ENCODE assay signal across 17 cellular contexts in genomic region chr15:37037256-37037655, GRCh38.
A peak's percentile ranks its signal among the peaks of the same experiment; 100 is the strongest.
DNase-seq lines count a peak whose midpoint lies in the region; ATAC-seq and TF ChIP-seq lines count a peak whose summit lies in the region.
"Had no signal": no experiment of that assay in that cellular context is flagged by ENCODE, and none has a peak within 500 bp of the region (broad histone marks: within the 10 kb centered on the region; RNA-seq: fewer than 3 reads in every experiment).

No MANE protein-coding gene starts in this region.

- H4K91ac ChIP-seq in trophoblast cell (ENCODE audit: low read depth, low read length): no peak overlapping the region

- H3K79me1 ChIP-seq in trophoblast cell (ENCODE audit: low read length): no peaks in the 10 kb centered on the region

- H2BK120ac ChIP-seq in trophoblast cell (ENCODE audit: insufficient read depth, low read length, poor library complexity): no peak overlapping the region

- DNase-seq in cardiac muscle cell (ENCODE audit: low read depth in 1 of 2, low spot score in 1 of 2): no peak
- no peak for DNase-seq in Right ventricle myocardium inferior (ENCODE audit: missing footprints)
- peak; percentile 47 for DNase-seq in left kidney (ENCODE audit: low read depth, low spot score)
- peak; percentile 17 to 48 for DNase-seq in trophoblast cell
- DNase-seq in medulla oblongata (ENCODE audit: extremely low spot score): no peak
- no peak for DNase-seq in NCI-H524 treated with DMSO at 0.1 percent for 48 hours (lab: John Stamatoyannopoulos, UW)
- no peak for DNase-seq in RWPE1 (ENCODE audit: low spot score)
- DNase-seq: ACHN; C1 segment of cervical spinal cord; CD8-positive, alpha-beta T cell; COR-L47; DMS153; DMS79 treated with DMSO at 0.1 percent for 48 hours; EL; H7 had no signal

- no peak overlapping the region for H4K12ac ChIP-seq in trophoblast cell (ENCODE audit: low read depth, low read length)

- no peak overlapping the region for H2AK5ac ChIP-seq in trophoblast cell (ENCODE audit: low read length)

- H3K79me2 ChIP-seq in OCI-LY1 (ENCODE audit: insufficient read depth, low read length) (no peaks in the 10 kb centered on the region), trophoblast cell (ENCODE audit: control insufficient read depth, insufficient read depth, low read length, poor library complexity) (no peaks in the 10 kb centered on the region)

- no peak overlapping the region for H2BK5ac ChIP-seq in trophoblast cell (ENCODE audit: low read depth, low read length, poor library complexity)

- no peaks in the 10 kb centered on the region for H3K9me2 ChIP-seq in OCI-LY1 (ENCODE audit: low read depth, low read length)

- no peak for ATAC-seq in Right ventricle myocardium inferior
- ATAC-seq: CD8-positive, alpha-beta T cell had no signal

- TF ChIP-seq CTCF in cardiac muscle cell (IDR thresholded peaks at IDR 0.05; ENCODE audit: low read depth, low read length) (no peak), OCI-LY1 (IDR thresholded peaks at IDR 0.05; ENCODE audit: low read length) (no peak), RWPE1 (conservative IDR thresholded peaks at IDR 0.05; ENCODE audit: low read depth) (no peak)

- no peak overlapping the region for H4K8ac ChIP-seq in trophoblast cell (ENCODE audit: low read depth, low read length)

- H3K4me1 ChIP-seq in cardiac muscle cell (ENCODE audit: low read depth) (peaks cover 62% of the 10 kb centered on the region), OCI-LY1 (ENCODE audit: insufficient read depth, low read length, severe bottlenecking) (peaks cover 99% of the 10 kb centered on the region), trophoblast cell (ENCODE audit: control insufficient read depth in 1 of 2, insufficient read depth in 2 of 2, low read length in 2 of 2) (peaks cover 6% of the 10 kb centered on the region in 2 experiments)

- intact Hi-C loops in Right ventricle myocardium inferior (cut with DNase I): no loop called here

- no peak overlapping the region for H2BK12ac ChIP-seq in trophoblast cell (ENCODE audit: low read length)

- H3K4me2 ChIP-seq in OCI-LY1 (ENCODE audit: low read length) (peak overlapping the region; percentile 60), trophoblast cell (ENCODE audit: low read length) (no peak overlapping the region)
- H3K4me2 ChIP-seq: GM23338 had no signal

- no CpG with 5 or more reads among the region's 6 CpGs for WGBS in trophoblast cell (ENCODE audit: extremely low coverage, insufficient coverage, insufficient read length)

- peaks cover 77% of the 10 kb centered on the region for H3K36me3 ChIP-seq in cardiac muscle cell
- peaks cover 28% of the 10 kb centered on the region; the same call in 1 of the 2 replicates for H3K36me3 ChIP-seq in OCI-LY1 (ENCODE audit: insufficient read depth, low read length)
- H3K36me3 ChIP-seq in trophoblast cell (ENCODE audit: control insufficient read depth in 1 of 2, insufficient read depth in 2 of 2, low read length in 2 of 2): peaks cover 2 to 5% of the 10 kb centered on the region in 2 experiments

- no peaks in the 10 kb centered on the region for H4K20me1 ChIP-seq in OCI-LY1 (ENCODE audit: insufficient read depth, low read length)

- H3K14ac ChIP-seq in trophoblast cell (ENCODE audit: low read length): no peak overlapping the region

- H3K27ac ChIP-seq in cardiac muscle cell (peak overlapping the region; percentile 82), OCI-LY1 (ENCODE audit: low read depth, low read length, poor library complexity, severe bottlenecking) (peak overlapping the region; percentile 99), trophoblast cell (ENCODE audit: low read depth, low read length) (no peak overlapping the region), RWPE1 (no peak overlapping the region)

- H3K9me3 ChIP-seq in cardiac muscle cell (ENCODE audit: low read depth) (no peaks in the 10 kb centered on the region), OCI-LY1 (ENCODE audit: low read length) (no peaks in the 10 kb centered on the region), trophoblast cell (ENCODE audit: insufficient read depth, low read depth, low read length) (no peaks in the 10 kb centered on the region)

- no peak overlapping the region for H3K23ac ChIP-seq in trophoblast cell (ENCODE audit: low read length)

- no peak overlapping the region for H2AFZ ChIP-seq in OCI-LY1 (ENCODE audit: low read length)
- no peak overlapping the region for H2AFZ ChIP-seq in trophoblast cell (ENCODE audit: insufficient read depth, low read length, poor library complexity)
- H2AFZ ChIP-seq: GM23338 had no signal

- H3K18ac ChIP-seq in trophoblast cell (ENCODE audit: low read length): no peak overlapping the region

- CTCF ChIA-PET in RWPE1 (lab: Yijun Ruan, JAX): no interaction called here

- no peak overlapping the region for H3K4me3 ChIP-seq in cardiac muscle cell
- H3K4me3 ChIP-seq in OCI-LY1 (ENCODE audit: low read depth, low read length, poor library complexity, severe bottlenecking): peak overlapping the region; percentile 42
- H3K4me3 ChIP-seq in trophoblast cell (ENCODE audit: low read depth, low read length): no peak overlapping the region
- H3K4me3 ChIP-seq: GM23338 had no signal

- POLR2A ChIA-PET in RWPE1 (lab: Yijun Ruan, JAX; ENCODE audit: low non-redundant PET): no interaction called here

- H3K27me3 ChIP-seq in cardiac muscle cell (no peaks in the 10 kb centered on the region), OCI-LY1 (ENCODE audit: insufficient read depth, low read length) (no peaks in the 10 kb centered on the region), trophoblast cell (ENCODE audit: insufficient read depth, low read length) (no peaks in the 10 kb centered on the region)

- peak overlapping the region; percentile 63; the same call in 1 of the 2 replicates for H3K9ac ChIP-seq in OCI-LY1 (ENCODE audit: low read length)
- H3K9ac ChIP-seq in trophoblast cell (ENCODE audit: low read length): no peak overlapping the region

- H3F3A ChIP-seq in OCI-LY1 (ENCODE audit: insufficient read depth, low read length): peaks cover 11% of the 10 kb centered on the region; the same call in 1 of the 2 replicates

- H3K4ac ChIP-seq in trophoblast cell (ENCODE audit: low read depth, low read length): no peak overlapping the region

Comparison
In these comparisons a context has a peak if more than half of its experiments do, and no peak if none do; other contexts are left out.
1. DNase-seq: peak in left kidney (single experiment) and trophoblast cell (2 of 2); none in cardiac muscle cell (0 of 2), Right ventricle myocardium inferior (single experiment), medulla oblongata (single experiment), NCI-H524 treated with DMSO at 0.1 percent for 48 hours (single experiment) and RWPE1 (single experiment).
2. H3K27ac ChIP-seq: peak in cardiac muscle cell (single experiment) and OCI-LY1 (single experiment); none in trophoblast cell (single experiment) and RWPE1 (single experiment).